In genomic region chr12:55068416-55069010, GRCh38 we compare ENCODE assay signal across 8 cellular contexts. TPM values are rescaled to one million over a fixed set of nuclear protein-coding genes. Genes with fewer than 3 reads are reported as not detected.
DNase-seq lines count a peak whose midpoint lies in the region; ATAC-seq and TF ChIP-seq lines count a peak whose summit lies in the region.

No MANE protein-coding gene starts in this region.

- H3K9me3 Mint-ChIP-seq in activated CD4-positive, alpha-beta memory T cell treated with anti-CD3 and anti-CD28 coated beads, Interleukin-2, amount 10 ng/mL, durations not matched to agents 7 days and 5 days = no peaks in the 10 kb centered on the region
- no peaks in the 10 kb centered on the region for H3K9me3 Mint-ChIP-seq in progenitor cell of endocrine pancreas (ENCODE audit: low read depth)

- peaks cover 4% of the 10 kb centered on the region for H3K27me3 Mint-ChIP-seq in activated CD4-positive, alpha-beta memory T cell treated with anti-CD3 and anti-CD28 coated beads, Interleukin-2, amount 10 ng/mL, durations not matched to agents 7 days and 5 days
- H3K27me3 Mint-ChIP-seq in progenitor cell of endocrine pancreas = peaks cover 9% of the 10 kb centered on the region

- peak; percentile 76 for TF ChIP-seq CTCF in progenitor cell of endocrine pancreas (IDR thresholded peaks at IDR 0.05; ENCODE audit: unreplicated experiment)

- POLR2A ChIA-PET in activated CD4-positive, alpha-beta memory T cell treated with anti-CD3 and anti-CD28 coated beads, Interleukin-2, amount 10 ng/mL, durations not matched to agents 7 days and 5 days (lab: Charles Lee) = interaction anchor here (0.9 to 1.7 kb wide), 2 partner anchors 75 to 77 kb away, joined by 3 to 7 read pairs; no protein-coding TSS in a partner anchor

- ATAC-seq in GM18508 (IDR thresholded peaks at IDR 0.05; ENCODE audit: insufficient read depth, unreplicated experiment) = peak; percentile 48
- peak; percentile 60 for ATAC-seq in HG03159 (IDR thresholded peaks at IDR 0.05; ENCODE audit: unreplicated experiment)

- H3K27ac Mint-ChIP-seq in activated CD4-positive, alpha-beta memory T cell treated with anti-CD3 and anti-CD28 coated beads, Interleukin-2, amount 10 ng/mL, durations not matched to agents 7 days and 5 days = no peak overlapping the region
- H3K27ac Mint-ChIP-seq in progenitor cell of endocrine pancreas = no peak overlapping the region

- CTCF ChIA-PET in activated CD4-positive, alpha-beta memory T cell treated with anti-CD3 and anti-CD28 coated beads, Interleukin-2, amount 10 ng/mL, durations not matched to agents 7 days and 5 days (lab: Charles Lee) = interaction anchor here (0.7 to 8.5 kb wide), 17 partner anchors 9 to 410 kb away, joined by 3 to 452 read pairs (median 4); no protein-coding TSS in a partner anchor

- peak; percentile 79 for DNase-seq in CD1c-positive myeloid dendritic cell (ENCODE audit: extremely low spot score)
- peak; percentile 4 for DNase-seq in NCI-H2227 treated with DMSO at 0.1 percent for 48 hours (lab: John Stamatoyannopoulos, UW)
- DNase-seq in activated CD4-positive, alpha-beta memory T cell treated with anti-CD3 and anti-CD28 coated beads, Interleukin-2, amount 10 ng/mL, durations not matched to agents 7 days and 5 days = peak; percentile 22
- DNase-seq in glomerular visceral epithelial cell (ENCODE audit: extremely low spot score) = peak; percentile 37
- DNase-seq in progenitor cell of endocrine pancreas (ENCODE audit: low spot score, unreplicated experiment) = peak; percentile 16
- no peak for DNase-seq in C1 segment of cervical spinal cord (lab: John Stamatoyannopoulos, UW)

- no peak overlapping the region for H3K4me3 Mint-ChIP-seq in activated CD4-positive, alpha-beta memory T cell treated with anti-CD3 and anti-CD28 coated beads, Interleukin-2, amount 10 ng/mL, durations not matched to agents 7 days and 5 days
- H3K4me3 Mint-ChIP-seq in progenitor cell of endocrine pancreas (ENCODE audit: low read depth) = no peak overlapping the region

- no peaks in the 10 kb centered on the region for H3K36me3 Mint-ChIP-seq in activated CD4-positive, alpha-beta memory T cell treated with anti-CD3 and anti-CD28 coated beads, Interleukin-2, amount 10 ng/mL, durations not matched to agents 7 days and 5 days (ENCODE audit: low read depth)
- no peaks in the 10 kb centered on the region for H3K36me3 Mint-ChIP-seq in progenitor cell of endocrine pancreas (ENCODE audit: insufficient read depth)

- no peaks in the 10 kb centered on the region for H3K4me1 Mint-ChIP-seq in activated CD4-positive, alpha-beta memory T cell treated with anti-CD3 and anti-CD28 coated beads, Interleukin-2, amount 10 ng/mL, durations not matched to agents 7 days and 5 days
- H3K4me1 Mint-ChIP-seq in progenitor cell of endocrine pancreas (ENCODE audit: low read depth) = no peaks in the 10 kb centered on the region

RNA-seq across cellular contexts. Expression of gene NEUROD4, which starts 48.7 kb away (rescaled TPM):
- not detected for total RNA-seq in activated CD4-positive, alpha-beta memory T cell treated with anti-CD3 and anti-CD28 coated beads, Interleukin-2, amount 10 ng/mL, durations not matched to agents 7 days and 5 days
- total RNA-seq in progenitor cell of endocrine pancreas = not detected in 2 replicates

RNA-seq across cellular contexts. Expression of gene OR9K2, which starts 57.7 kb away (rescaled TPM):
- not detected for total RNA-seq in activated CD4-positive, alpha-beta memory T cell treated with anti-CD3 and anti-CD28 coated beads, Interleukin-2, amount 10 ng/mL, durations not matched to agents 7 days and 5 days
- not detected in 2 replicates for total RNA-seq in progenitor cell of endocrine pancreas

Comparison
In these comparisons a context has a peak if more than half of its experiments do, and no peak if none do; other contexts are left out.
1. DNase-seq: peak in CD1c-positive myeloid dendritic cell (single experiment), NCI-H2227 treated with DMSO at 0.1 percent for 48 hours (single experiment), activated CD4-positive, alpha-beta memory T cell treated with anti-CD3 and anti-CD28 coated beads, Interleukin-2, amount 10 ng/mL, durations not matched to agents 7 days and 5 days (single experiment), glomerular visceral epithelial cell (single experiment) and progenitor cell of endocrine pancreas (single experiment); none in C1 segment of cervical spinal cord (0 of 14).